8 cellular contexts compared by ENCODE assay signal in the genomic region with DNA sequence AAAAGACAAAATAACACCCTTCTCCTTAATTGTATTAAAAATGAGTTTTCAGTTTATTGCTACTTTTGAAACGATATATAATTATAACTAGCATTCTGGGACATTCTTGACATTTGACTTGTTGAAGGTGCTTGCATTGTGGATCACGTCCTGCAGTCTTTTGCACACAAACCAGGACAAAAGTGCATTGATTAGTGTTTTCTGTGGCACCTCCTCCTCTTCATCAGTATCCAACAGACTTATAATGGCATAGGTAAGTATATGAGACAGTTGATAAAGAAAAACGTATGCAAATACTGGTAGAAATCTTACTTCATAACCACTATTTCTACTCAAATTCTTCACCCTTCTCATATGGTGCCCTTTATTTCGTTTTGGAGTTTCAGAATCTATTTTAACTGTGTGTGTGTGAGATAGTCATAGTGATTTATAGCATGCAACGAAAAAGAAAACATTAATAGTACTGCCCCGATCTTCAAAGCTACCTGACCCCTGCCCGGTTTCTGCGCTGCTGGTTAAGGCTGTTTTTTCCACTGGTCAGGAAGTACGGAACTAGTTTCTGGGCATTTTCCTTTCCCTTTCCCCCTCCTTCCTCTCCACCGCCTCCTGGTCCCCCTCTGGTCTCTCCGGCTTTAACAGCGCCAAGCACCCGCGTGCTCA. TPM values are rescaled to one million over a fixed set of nuclear protein-coding genes. Genes with fewer than 3 reads are reported as not detected.
A peak's percentile ranks its signal among the peaks of the same experiment; 100 is the strongest.
DNase-seq lines count a peak whose midpoint lies in the region; ATAC-seq and TF ChIP-seq lines count a peak whose summit lies in the region.

No MANE protein-coding gene starts in this region.

- TF ChIP-seq POLR2A in GM18505 (IDR thresholded peaks at IDR 0.05; ENCODE audit: borderline replicate concordance, extremely low read depth, insufficient read depth, insufficient read length): no peak

- peaks cover 34% of the 10 kb centered on the region for H3K4me1 Mint-ChIP-seq in dendritic cell treated with granulocyte-macrophage colony-stimulating factor and Interleukin-4, amounts not matched to agents 40 ng/mL and 50 ng/mL, for 4 days (ENCODE audit: low read depth)
- peaks cover 11 to 42% (median 33%) of the 10 kb centered on the region in 7 donors for H3K4me1 Mint-ChIP-seq in naive thymus-derived CD4-positive, alpha-beta T cell

- H3K27me3 ChIP-seq in naive thymus-derived CD4-positive, alpha-beta T cell (ENCODE audit: control insufficient read depth in 2 of 2, insufficient read depth in 2 of 2, low read length in 2 of 2): no peaks in the 10 kb centered on the region

- peak overlapping the region; percentile 81 for H3K27ac ChIP-seq in naive thymus-derived CD4-positive, alpha-beta T cell (ENCODE audit: low read depth, low read length)

- DNase-seq in LNCaP clone FGC (ENCODE audit: low read depth) (no peak), GM19238 (ENCODE audit: insufficient read length, low spot score) (no peak), occipital lobe (lab: John Stamatoyannopoulos, UW) (no peak)
- peak in 1 of 9 donors; percentile 22 for DNase-seq in naive thymus-derived CD4-positive, alpha-beta T cell
- DNase-seq in stimulated activated CD4-positive, alpha-beta T cell treated with anti-CD3 and anti-CD28 coated beads, Interleukin-4, amount 100 ng/mL, for 1 hour: no peak

- H3K36me3 Mint-ChIP-seq in dendritic cell treated with granulocyte-macrophage colony-stimulating factor and Interleukin-4, amounts not matched to agents 40 ng/mL and 50 ng/mL, for 4 days (ENCODE audit: low read depth): peaks cover 35% of the 10 kb centered on the region
- peaks cover 0 to 5% (median 0%) of the 10 kb centered on the region in 5 donors for H3K36me3 Mint-ChIP-seq in naive thymus-derived CD4-positive, alpha-beta T cell

- H3K36me3 ChIP-seq in naive thymus-derived CD4-positive, alpha-beta T cell (ENCODE audit: control insufficient read depth in 2 of 3, insufficient read depth in 3 of 3, low read length in 3 of 3): peaks cover 0 to 13% (median 0%) of the 10 kb centered on the region in 3 experiments

- H3K9me3 Mint-ChIP-seq in dendritic cell treated with granulocyte-macrophage colony-stimulating factor and Interleukin-4, amounts not matched to agents 40 ng/mL and 50 ng/mL, for 4 days: no peaks in the 10 kb centered on the region
- peaks cover 0 to 4% (median 0%) of the 10 kb centered on the region in 11 donors for H3K9me3 Mint-ChIP-seq in naive thymus-derived CD4-positive, alpha-beta T cell

- intact Hi-C loops in dendritic cell treated with granulocyte-macrophage colony-stimulating factor and Interleukin-4, amounts not matched to agents 40 ng/mL and 50 ng/mL, for 4 days (cut with micrococcal nuclease): loop anchor here (1.0 to 5.0 kb wide), 3 partner anchors 31 to 195 kb away; partner anchors contain the start of gene CCNH
- intact Hi-C loops in naive thymus-derived CD4-positive, alpha-beta T cell (cut with micrococcal nuclease): loop anchor here (1.0 to 5.0 kb wide), 5 partner anchors 73 to 350 kb away; partner anchors contain the start of gene CCNH (in 1 of the 2)

- H3K9me3 ChIP-seq in naive thymus-derived CD4-positive, alpha-beta T cell (ENCODE audit: control insufficient read depth in 2 of 3, low read length in 3 of 3): no peaks in the 10 kb centered on the region

- peak overlapping the region; percentile 97 for H3K27ac Mint-ChIP-seq in dendritic cell treated with granulocyte-macrophage colony-stimulating factor and Interleukin-4, amounts not matched to agents 40 ng/mL and 50 ng/mL, for 4 days
- H3K27ac Mint-ChIP-seq in naive thymus-derived CD4-positive, alpha-beta T cell: peak overlapping the region; percentile 84 to 96 (median 91)

- no peaks in the 10 kb centered on the region for H3K27me3 Mint-ChIP-seq in dendritic cell treated with granulocyte-macrophage colony-stimulating factor and Interleukin-4, amounts not matched to agents 40 ng/mL and 50 ng/mL, for 4 days
- H3K27me3 Mint-ChIP-seq in naive thymus-derived CD4-positive, alpha-beta T cell: peaks cover 0 to 7% (median 0%) of the 10 kb centered on the region in 5 donors

- no peak for TF ChIP-seq CTCF in LNCaP clone FGC (IDR thresholded peaks at IDR 0.05; ENCODE audit: control insufficient read depth, extremely low read depth, insufficient read depth)

- H3K4me3 Mint-ChIP-seq in dendritic cell treated with granulocyte-macrophage colony-stimulating factor and Interleukin-4, amounts not matched to agents 40 ng/mL and 50 ng/mL, for 4 days: peak overlapping the region; percentile 99
- H3K4me3 Mint-ChIP-seq in naive thymus-derived CD4-positive, alpha-beta T cell: peak overlapping the region; percentile 86 to 100 (median 98)

- peaks cover 9% of the 10 kb centered on the region in 2 donors for H3K4me1 ChIP-seq in naive thymus-derived CD4-positive, alpha-beta T cell (ENCODE audit: control insufficient read depth in 2 of 2, insufficient read depth in 2 of 2, low read length in 2 of 2)

- ATAC-seq in GM18505 (IDR thresholded peaks at IDR 0.05; ENCODE audit: unreplicated experiment) (peak; percentile 13), GM21737 (IDR thresholded peaks at IDR 0.05; ENCODE audit: unreplicated experiment) (peak; percentile 9)
- ATAC-seq in naive thymus-derived CD4-positive, alpha-beta T cell: no peak

- peak overlapping the region; percentile 91 for H3K4me3 ChIP-seq in LNCaP clone FGC (ENCODE audit: low read depth, low read length)
- H3K4me3 ChIP-seq in naive thymus-derived CD4-positive, alpha-beta T cell (ENCODE audit: low read length): peak overlapping the region; percentile 95

- CTCF ChIA-PET in naive thymus-derived CD4-positive, alpha-beta T cell (lab: Charles Lee): no interaction called here

- POLR2A ChIA-PET in naive thymus-derived CD4-positive, alpha-beta T cell (lab: Charles Lee): interaction anchor here (1.1 to 3.4 kb wide), 3 partner anchors 17 to 144 kb away, joined by 4 to 18 read pairs (median 6); no protein-coding TSS in a partner anchor

RNA-seq across cellular contexts. Expression of gene RASA1, which starts 0.6 kb away (rescaled TPM):
- total RNA-seq in naive thymus-derived CD4-positive, alpha-beta T cell: 10 to 100 TPM; 20.9 to 30.7 (median 27.5) TPM
- 1 to 10 TPM; 5.9 to 6.6 TPM for polyA plus RNA-seq in naive thymus-derived CD4-positive, alpha-beta T cell
- 73.2 TPM for total RNA-seq in occipital lobe
